Comparison of ENCODE assay signal across 24 cellular contexts in genomic region chr2:160063895-160064577, GRCh38. TPM values are rescaled to one million over a fixed set of nuclear protein-coding genes. Genes with fewer than 3 reads are reported as not detected.
DNase-seq lines count a peak whose midpoint lies in the region; ATAC-seq, FAIRE-seq and TF ChIP-seq lines count a peak whose summit lies in the region.
"Had no signal": no experiment of that assay in that cellular context is flagged by ENCODE, and none has a peak within 500 bp of the region (broad histone marks: within the 10 kb centered on the region; RNA-seq: fewer than 3 reads in every experiment).

No MANE protein-coding gene starts in this region.

- no peak overlapping the region for H3K18ac ChIP-seq in neuronal stem cell (ENCODE audit: low read length)

- BruUV-seq in Calu3 (replicated peaks; lab: Mats Ljungman, UMichigan): no TSS peak

- H3K9me2 ChIP-seq in hepatocyte (replicated peaks; ENCODE audit: insufficient read depth): no peaks in the 10 kb centered on the region

- peaks cover 9% of the 10 kb centered on the region for H3K4me1 ChIP-seq in hepatocyte (ENCODE audit: insufficient read depth)
- H3K4me1 ChIP-seq in small intestine (ENCODE audit: control insufficient read depth in 2 of 2, insufficient read depth in 1 of 2, low read depth in 1 of 2, low read length in 1 of 2): peaks cover 5% of the 10 kb centered on the region in 2 donors
- H3K4me1 ChIP-seq in neuronal stem cell (ENCODE audit: control insufficient read depth in 2 of 2, insufficient read depth in 1 of 2, low read depth in 1 of 2, low read length in 2 of 2): peaks cover 0 to 10% of the 10 kb centered on the region in 2 donors
- H3K4me1 ChIP-seq: BLaER1, HAP-1 had no signal

- H2BK15ac ChIP-seq in neuronal stem cell (ENCODE audit: low read length): no peak overlapping the region

- intact Hi-C loops in Calu3 (cut with micrococcal nuclease; ENCODE audit: unreplicated experiment): no loop called here

- H4K91ac ChIP-seq in neuronal stem cell (ENCODE audit: low read depth, low read length, poor library complexity): no peak overlapping the region

- H2AFZ ChIP-seq in hepatocyte (no peak overlapping the region), neuronal stem cell (ENCODE audit: low read length) (no peak overlapping the region)

- no peak for TF ChIP-seq CTCF in RWPE1 (conservative IDR thresholded peaks at IDR 0.05; ENCODE audit: low read depth)
- no peak for TF ChIP-seq CTCF in hepatocyte (IDR thresholded peaks at IDR 0.05; ENCODE audit: poor library complexity)
- no peak for TF ChIP-seq CTCF in Calu3 (IDR thresholded peaks at IDR 0.05; ENCODE audit: unreplicated experiment)

- no peaks in the 10 kb centered on the region for H4K20me1 ChIP-seq in hepatocyte (ENCODE audit: insufficient read depth, poor library complexity, severe bottlenecking)
- H4K20me1 ChIP-seq: BLaER1 had no signal

- H2BK120ac ChIP-seq in neuronal stem cell (ENCODE audit: low read depth, low read length): no peak overlapping the region

- no peak overlapping the region for H3K4ac ChIP-seq in neuronal stem cell (ENCODE audit: low read length)

- peaks cover 4% of the 10 kb centered on the region for H3K9me3 Mint-ChIP-seq in Calu3 (ENCODE audit: low read depth, unreplicated experiment)

- no peak for ATAC-seq in HG02642 (IDR thresholded peaks at IDR 0.05; ENCODE audit: poor library complexity, unreplicated experiment)
- ATAC-seq: activated CD4-positive, CD25-positive, alpha-beta regulatory T cell treated with anti-CD3 and anti-CD28 coated beads, Interleukin-2, amount 50 U/mL, for 24 hours had no signal

- no peak overlapping the region for H2BK5ac ChIP-seq in neuronal stem cell (ENCODE audit: low read length)

- no peak overlapping the region for H3K23ac ChIP-seq in neuronal stem cell (ENCODE audit: low read depth, low read length, poor library complexity)

- no peak for DNase-seq in RWPE1 (ENCODE audit: low spot score)
- peak; percentile 89 for DNase-seq in cerebellar cortex (ENCODE audit: low spot score)
- DNase-seq in hepatocyte (ENCODE audit: low spot score): no peak
- DNase-seq in small intestine: peak; percentile 74
- no peak for DNase-seq in Calu3
- DNase-seq in neuronal stem cell (ENCODE audit: low spot score): no peak
- DNase-seq: activated CD4-positive, alpha-beta T cell treated with anti-CD3 and anti-CD28 coated beads, Interleukin-2, amount 50 U/mL, for 4 hours; activated naive CD4-positive, alpha-beta T cell; activated T-cell treated with anti-CD3 and anti-CD28 coated beads, Interleukin-2, amount 50 U/mL, for 48 hours; gastrocnemius medialis; hippocampal formation; NCI-H1092 treated with DMSO at 0.1 percent for 48 hours; NCI-H187; NCI-H2171; NCI-H510A; stimulated activated CD4-positive, alpha-beta T cell treated with anti-CD3 and anti-CD28 coated beads, Interleukin-4, amount 100 ng/mL, for 24 hours; transverse colon had no signal

- no peak overlapping the region for H3K14ac ChIP-seq in neuronal stem cell (ENCODE audit: low read length)

- no peak overlapping the region for H2BK12ac ChIP-seq in neuronal stem cell (ENCODE audit: low read length)

- H3K27ac Mint-ChIP-seq in Calu3 (ENCODE audit: unreplicated experiment): no peak overlapping the region

- no peak overlapping the region for H2AK5ac ChIP-seq in neuronal stem cell (ENCODE audit: low read depth, low read length)

- no peak overlapping the region for H3K9ac ChIP-seq in neuronal stem cell (ENCODE audit: low read depth, low read length, poor library complexity)
- H3K9ac ChIP-seq: BLaER1 had no signal

- H3K36me3 Mint-ChIP-seq in Calu3 (ENCODE audit: insufficient read depth, unreplicated experiment): peaks cover 16% of the 10 kb centered on the region

- H3K4me3 ChIP-seq in hepatocyte (no peak overlapping the region), small intestine (ENCODE audit: low read depth in 1 of 2, low read length in 2 of 2) (no peak overlapping the region), neuronal stem cell (ENCODE audit: low read length in 2 of 2) (no peak overlapping the region)
- H3K4me3 ChIP-seq: BLaER1, gastrocnemius medialis, HAP-1, transverse colon had no signal

- no peak overlapping the region for H3K4me3 Mint-ChIP-seq in Calu3 (ENCODE audit: low read depth, unreplicated experiment)

- H3K36me3 ChIP-seq in hepatocyte (replicated peaks; ENCODE audit: insufficient read depth, low read depth) (no peaks in the 10 kb centered on the region), small intestine (ENCODE audit: control insufficient read depth in 2 of 2, insufficient read depth in 2 of 2, low read length in 2 of 2) (no peaks in the 10 kb centered on the region), neuronal stem cell (replicated peaks in 1 of 2; ENCODE audit: control insufficient read depth in 2 of 2, insufficient read depth in 2 of 2, low read length in 2 of 2) (no peaks in the 10 kb centered on the region)
- H3K36me3 ChIP-seq: BLaER1, gastrocnemius medialis, HAP-1, transverse colon had no signal

- CTCF ChIA-PET in RWPE1 (lab: Yijun Ruan, JAX): no interaction called here
- CTCF ChIA-PET in Calu3 (lab: Charles Lee): interaction anchor here (0.7 kb wide), 1 partner anchor 11 kb away, joined by 4 read pairs; no protein-coding TSS in a partner anchor

- H3K27me3 ChIP-seq in hepatocyte: no peaks in the 10 kb centered on the region
- H3K27me3 ChIP-seq in small intestine (ENCODE audit: control insufficient read depth in 2 of 2, insufficient read depth in 2 of 2, low read length in 2 of 2): peaks cover 0 to 2% of the 10 kb centered on the region in 2 donors
- peaks cover 0 to 45% (median 20%) of the 10 kb centered on the region in 3 experiments for H3K27me3 ChIP-seq in neuronal stem cell (ENCODE audit: control insufficient read depth in 3 of 3, insufficient read depth in 3 of 3, low read depth in 1 of 3, low read length in 3 of 3)
- H3K27me3 ChIP-seq: BLaER1 had no signal

- peak overlapping the region; percentile 92 for H3K27ac ChIP-seq in RWPE1
- H3K27ac ChIP-seq in hepatocyte: peak overlapping the region; percentile 62
- peak overlapping the region in 1 of 2 donors; percentile 73 for H3K27ac ChIP-seq in small intestine (ENCODE audit: low read depth in 1 of 2, low read length in 1 of 2)
- H3K27ac ChIP-seq in neuronal stem cell (replicated peaks; ENCODE audit: low read length): no peak overlapping the region
- H3K27ac ChIP-seq: BLaER1, gastrocnemius medialis had no signal

- no peaks in the 10 kb centered on the region for H3K27me3 Mint-ChIP-seq in Calu3 (ENCODE audit: unreplicated experiment)

- POLR2A ChIA-PET in RWPE1 (lab: Yijun Ruan, JAX; ENCODE audit: low non-redundant PET): no interaction called here

- peaks cover 8% of the 10 kb centered on the region for H3K79me2 ChIP-seq in hepatocyte

- peak overlapping the region; percentile 82 for H3K4me2 ChIP-seq in hepatocyte
- H3K4me2 ChIP-seq in neuronal stem cell (ENCODE audit: insufficient read depth, low read length, poor library complexity, severe bottlenecking): no peak overlapping the region
- H3K4me2 ChIP-seq: BLaER1 had no signal

- peaks cover 25% of the 10 kb centered on the region for H3K4me1 Mint-ChIP-seq in Calu3 (ENCODE audit: low read depth, unreplicated experiment)

- no peaks in the 10 kb centered on the region for H3K79me1 ChIP-seq in neuronal stem cell (ENCODE audit: low read depth, low read length)

- FAIRE-seq in small intestine (lab: Jason Lieb, UNC): no peak
- FAIRE-seq: TTC549 had no signal

- H4K8ac ChIP-seq in neuronal stem cell (ENCODE audit: low read depth, low read length): no peak overlapping the region

- 78% methylated on average over 4 of the region's 4 CpGs for WGBS in hepatocyte (ENCODE audit: low lambda C conversion rate, missing lambda C conversion rate)
- WGBS in small intestine, 3 donors: 41 to 72% (median 42%) methylated on average over 4 of the region's 4 CpGs
- no CpG with 5 or more reads among the region's 4 CpGs for WGBS in neuronal stem cell (ENCODE audit: extremely low coverage in 2 of 2, insufficient read length in 2 of 2, insufficient replicate concordance in 1 of 2), 2 donors

- H3K9me3 ChIP-seq in hepatocyte (ENCODE audit: low read depth): no peaks in the 10 kb centered on the region
- no peaks in the 10 kb centered on the region for H3K9me3 ChIP-seq in small intestine (ENCODE audit: control insufficient read depth, low read depth)
- H3K9me3 ChIP-seq in neuronal stem cell (replicated peaks in 1 of 2; ENCODE audit: control insufficient read depth in 2 of 2, insufficient read depth in 1 of 2, low read depth in 1 of 2, low read length in 2 of 2): peaks cover 1 to 6% of the 10 kb centered on the region in 2 donors
- H3K9me3 ChIP-seq: gastrocnemius medialis had no signal

RNA-seq across cellular contexts. Expression of gene PLA2R1, which starts 1.6 kb away (rescaled TPM):
- total RNA-seq in hepatocyte (7.9 and 9.6 TPM in 2 replicates), Calu3 (2022) (5.1 and 5.8 TPM in 2 replicates)
- polyA plus RNA-seq in hepatocyte (4.9 TPM in 2 replicates), small intestine (1 to 10 TPM; 3.3 to 4.6 (median 4.0) TPM)
- polyA plus RNA-seq in neuronal stem cell (2013, experiment 1 of 2): 0.39 TPM
- polyA plus RNA-seq in neuronal stem cell (2013, experiment 2 of 2): 0.51 TPM
- total RNA-seq: SK-MEL-5; T-helper 1 cell treated with Interleukin-12 subunit alpha and Interleukin-12 subunit beta and Interleukin-4 antibody, amounts not matched to agents 30 ng/mL and 1 ng/mL, for 36 hours had no signal

Comparison
In these comparisons a context has a peak if more than half of its experiments do, and no peak if none do; other contexts are left out.
1. DNase-seq: peak in cerebellar cortex (single experiment) and small intestine (single experiment); none in RWPE1 (single experiment), hepatocyte (single experiment), Calu3 (single experiment) and neuronal stem cell (single experiment).